In genomic region chr5:88660947-88661869, GRCh38 we compare ENCODE assay signal across 8 cellular contexts.
DNase-seq lines count a peak whose midpoint lies in the region; ATAC-seq, FAIRE-seq and TF ChIP-seq lines count a peak whose summit lies in the region.

No MANE protein-coding gene starts in this region.

- H3K9ac ChIP-seq in MM.1S (ENCODE audit: low read length) (peak overlapping the region; percentile 86), SK-N-MC (ENCODE audit: insufficient read length) (peak overlapping the region; percentile 61)

- 0% methylated on average over 48 to 51 of the region's 53 CpGs for WGBS in mesodermal cell (ENCODE audit: insufficient coverage in 2 of 2), 2 experiments

- H3F3A ChIP-seq in MM.1S (ENCODE audit: insufficient read depth, low read length) = peaks cover 36% of the 10 kb centered on the region

- H3K36me3 ChIP-seq in MM.1S (replicated peaks; ENCODE audit: insufficient read depth, low read length) (no peaks in the 10 kb centered on the region), SK-N-MC (ENCODE audit: insufficient read depth, low read length) (peaks cover 4% of the 10 kb centered on the region; the same call in 1 of the 2 replicates), mesodermal cell (ENCODE audit: control insufficient read depth, insufficient read depth, low read length) (no peaks in the 10 kb centered on the region)
- H3K36me3 ChIP-seq in effector memory CD4-positive, alpha-beta T cell (ENCODE audit: control insufficient read depth, insufficient read depth, low read length) = no peaks in the 10 kb centered on the region

- H3K9me3 ChIP-seq in MM.1S (replicated peaks; ENCODE audit: insufficient read depth, low read length) = no peaks in the 10 kb centered on the region
- H3K9me3 ChIP-seq in SK-N-MC (ENCODE audit: low read depth, low read length) = no peaks in the 10 kb centered on the region
- H3K9me3 ChIP-seq in effector memory CD4-positive, alpha-beta T cell (ENCODE audit: control insufficient read depth, low read length) = peaks cover 4% of the 10 kb centered on the region
- no peaks in the 10 kb centered on the region for H3K9me3 ChIP-seq in mesodermal cell (ENCODE audit: control insufficient read depth, low read length)

- no peaks in the 10 kb centered on the region for H4K20me1 ChIP-seq in MM.1S (ENCODE audit: insufficient read depth, low read length)

- H2AFZ ChIP-seq in MM.1S (ENCODE audit: low read length) = peak overlapping the region; percentile 73

- peak; percentile 84 for FAIRE-seq in urothelium cell line (lab: Jason Lieb, UNC)

- peak; percentile 95 for DNase-seq in AG08395 (ENCODE audit: low spot score)
- no peak for DNase-seq in GM12864 (ENCODE audit: low read depth)
- peak; percentile 96 for DNase-seq in MM.1S
- DNase-seq in SK-N-MC (ENCODE audit: low read depth, low spot score) = no peak
- DNase-seq in effector memory CD4-positive, alpha-beta T cell = no peak
- DNase-seq in urothelium cell line (ENCODE audit: low spot score) = peak; percentile 97

- H3K27me3 ChIP-seq in MM.1S (replicated peaks; ENCODE audit: insufficient read depth, low read length) = no peaks in the 10 kb centered on the region
- peaks cover 46% of the 10 kb centered on the region for H3K27me3 ChIP-seq in effector memory CD4-positive, alpha-beta T cell (replicated peaks; ENCODE audit: control insufficient read depth, insufficient read depth, low read length, poor library complexity, severe bottlenecking)

- H3K27ac ChIP-seq in MM.1S (ENCODE audit: low read length) (peak overlapping the region; percentile 98), SK-N-MC (no peak overlapping the region), mesodermal cell (ENCODE audit: low read depth, low read length, severe bottlenecking) (no peak overlapping the region)
- no peak overlapping the region for H3K27ac ChIP-seq in effector memory CD4-positive, alpha-beta T cell (ENCODE audit: insufficient read depth, low read length, poor library complexity, severe bottlenecking)

- H3K4me2 ChIP-seq in MM.1S (ENCODE audit: low read depth, low read length) = peak overlapping the region; percentile 93

- ATAC-seq in HG02571 (IDR thresholded peaks at IDR 0.05; ENCODE audit: unreplicated experiment) = peak; percentile 72

- peaks cover 17% of the 10 kb centered on the region for H3K79me2 ChIP-seq in MM.1S (ENCODE audit: low read length)

- H3K4me1 ChIP-seq in MM.1S (ENCODE audit: low read length) (peaks cover 30% of the 10 kb centered on the region), mesodermal cell (ENCODE audit: control insufficient read depth, insufficient read depth, low read length, poor library complexity, severe bottlenecking) (no peaks in the 10 kb centered on the region)
- H3K4me1 ChIP-seq in effector memory CD4-positive, alpha-beta T cell (ENCODE audit: control insufficient read depth, insufficient read depth, low read length, poor library complexity, severe bottlenecking) = peaks cover 6% of the 10 kb centered on the region

- no peaks in the 10 kb centered on the region for H3K9me2 ChIP-seq in MM.1S (replicated peaks; ENCODE audit: insufficient read depth, low read length)

- peak overlapping the region; percentile 54 for H3K4me3 ChIP-seq in GM12864 (ENCODE audit: low read depth, low read length)
- peak overlapping the region; percentile 80 for H3K4me3 ChIP-seq in MM.1S (ENCODE audit: low read length)
- peak overlapping the region; percentile 85 for H3K4me3 ChIP-seq in SK-N-MC
- H3K4me3 ChIP-seq in effector memory CD4-positive, alpha-beta T cell (ENCODE audit: insufficient read depth, low read depth, low read length, poor library complexity, severe bottlenecking) = peak overlapping the region; percentile 11
- H3K4me3 ChIP-seq in mesodermal cell (ENCODE audit: extremely low read depth, insufficient read depth, low read length, poor library complexity, severe bottlenecking) = peak overlapping the region; percentile 39

- TF ChIP-seq CTCF in GM12864 (IDR thresholded peaks at IDR 0.05; ENCODE audit: low read depth, low read length, missing control alignments) = no peak
- no peak for TF ChIP-seq CTCF in MM.1S (IDR thresholded peaks at IDR 0.05; ENCODE audit: low read length)

Comparison
In these comparisons a context has a peak if more than half of its experiments do, and no peak if none do; other contexts are left out.
1. DNase-seq: peak in AG08395 (single experiment), MM.1S (single experiment) and urothelium cell line (single experiment); none in GM12864 (single experiment), SK-N-MC (single experiment) and effector memory CD4-positive, alpha-beta T cell (0 of 3).
2. H3K4me3 ChIP-seq: peak in every context shown above with its lines; median percentile 85 in SK-N-MC; 80 in MM.1S; 54 in GM12864; 39 in mesodermal cell; 11 in effector memory CD4-positive, alpha-beta T cell.